7 cellular contexts compared by ENCODE assay signal in genomic region chr9:127567898-127568617, GRCh38. TPM values are rescaled to one million over a fixed set of nuclear protein-coding genes. Genes with fewer than 3 reads are reported as not detected.
DNase-seq lines count a peak whose midpoint lies in the region; ATAC-seq and TF ChIP-seq lines count a peak whose summit lies in the region.

No MANE protein-coding gene starts in this region.

- H3K23ac ChIP-seq in H9 (ENCODE audit: insufficient read length, low read depth, low read length) = no peak overlapping the region

- H2AFZ ChIP-seq in H9 (ENCODE audit: low read length) = no peak overlapping the region
- no peak overlapping the region for H2AFZ ChIP-seq in neural cell (ENCODE audit: low read depth, low read length)

- no peak overlapping the region for H3K14ac ChIP-seq in H9 (ENCODE audit: insufficient read depth, low read length)

- H3K36me3 Mint-ChIP-seq in H9 (ENCODE audit: insufficient read depth in 1 of 3, low read depth in 3 of 3) = peaks cover 0 to 5% (median 0%) of the 10 kb centered on the region in 3 experiments; a peak in 3 of 7 replicates

- H3K9me2 ChIP-seq in neural cell (ENCODE audit: insufficient read depth, low read length) = no peaks in the 10 kb centered on the region

- ATAC-seq in SK-N-SH treated with all-trans-retinoic acid at 6 μM for 48 hours (peak; percentile 27), HG02970 (IDR thresholded peaks at IDR 0.05; ENCODE audit: low FRiP score, unreplicated experiment) (no peak), HG03280 (IDR thresholded peaks at IDR 0.05; ENCODE audit: unreplicated experiment) (no peak)

- TF ChIP-seq CTCF in H9 (conservative IDR thresholded peaks at IDR 0.05) (no peak), neural cell (IDR thresholded peaks at IDR 0.05; ENCODE audit: poor library complexity, severe bottlenecking) (no peak)

- peaks cover 18% of the 10 kb centered on the region for H3K23me2 ChIP-seq in H9 (ENCODE audit: insufficient read length, low read depth, low read length, poor library complexity, severe bottlenecking)

- H2BK5ac ChIP-seq in H9 (ENCODE audit: insufficient read length, low read length) = no peak overlapping the region

- H3K27ac Mint-ChIP-seq in H9 = 0 out of 7 replicates have a peak overlapping the region, but pooled peaks of 1 of the 3 experiments have one; percentile 31

- peaks cover 27 to 39% of the 10 kb centered on the region in 2 experiments for H3K4me1 Mint-ChIP-seq in H9

- no peak overlapping the region for H3K56ac ChIP-seq in H9 (ENCODE audit: insufficient read length, low read depth, low read length)

- H3K9me3 Mint-ChIP-seq in H9 = no peaks in the 10 kb centered on the region; a peak in 1 of 5 replicates

- H3K27ac ChIP-seq in H9 (ENCODE audit: insufficient read length, low read depth, low read length) (no peak overlapping the region), esophagus (ENCODE audit: low read depth in 2 of 2, low read length in 1 of 2) (peak overlapping the region; percentile 98 to 99), neural cell (ENCODE audit: low read length) (no peak overlapping the region)

- no peak overlapping the region for H3T11ph ChIP-seq in H9 (ENCODE audit: low read length)

- H3K4me2 ChIP-seq in H9 (ENCODE audit: insufficient read depth, insufficient read length, low read length) = peak overlapping the region; percentile 67
- H3K4me2 ChIP-seq in neural cell (ENCODE audit: low read length) = peak overlapping the region; percentile 54

- DNase-seq in H9 (peak; percentile 55), SK-N-DZ (ENCODE audit: low spot score) (no peak)

- no peak overlapping the region for H3K18ac ChIP-seq in H9 (ENCODE audit: insufficient read length, low read depth, low read length)

- peaks cover 13% of the 10 kb centered on the region for H3K27me3 Mint-ChIP-seq in H9 (ENCODE audit: low read depth)

- no peaks in the 10 kb centered on the region for H4K20me1 ChIP-seq in H9 (ENCODE audit: control insufficient read depth, insufficient read depth, insufficient read length)
- H4K20me1 ChIP-seq in neural cell (ENCODE audit: insufficient read depth) = no peaks in the 10 kb centered on the region

- H3K4me3 Mint-ChIP-seq in H9 = peak overlapping the region; percentile 60 to 85

- H3K4me3 ChIP-seq in esophagus (ENCODE audit: low read depth in 1 of 2, low read length in 2 of 2) = peak overlapping the region; percentile 91 to 94
- peak overlapping the region; percentile 88 for H3K4me3 ChIP-seq in neural cell (ENCODE audit: low read length)

- H2AK5ac ChIP-seq in H9 (ENCODE audit: insufficient read length, low read length) = no peak overlapping the region

- H4K91ac ChIP-seq in H9 (ENCODE audit: insufficient read length, low read depth, low read length) = no peak overlapping the region

- peaks cover 4% of the 10 kb centered on the region for H3K79me1 ChIP-seq in H9 (ENCODE audit: insufficient read depth, low read depth, low read length, poor library complexity, severe bottlenecking)

- H3K4me1 ChIP-seq in H9 (ENCODE audit: insufficient read depth, low read length) (peaks cover 4% of the 10 kb centered on the region; the same call in 1 of the 2 replicates), esophagus (ENCODE audit: control insufficient read depth in 2 of 2, insufficient read depth in 2 of 2, low read length in 1 of 2) (peaks cover 0 to 19% of the 10 kb centered on the region in 2 donors)

- H2BK12ac ChIP-seq in H9 (ENCODE audit: insufficient read length, low read depth, low read length) = no peak overlapping the region

- WGBS in H9 (ENCODE audit: extremely low coverage, insufficient read length, low lambda C conversion rate) = no CpG with 5 or more reads among the region's 33 CpGs
- WGBS in esophagus, 2 donors = 3 to 7% methylated on average over 32 to 33 of the region's 33 CpGs

- H3K27me3 ChIP-seq in H9 (ENCODE audit: insufficient read depth, low read length) = no peaks in the 10 kb centered on the region
- no peaks in the 10 kb centered on the region for H3K27me3 ChIP-seq in esophagus (ENCODE audit: control insufficient read depth in 1 of 2, insufficient read depth in 2 of 2, low read length in 2 of 2)
- no peaks in the 10 kb centered on the region for H3K27me3 ChIP-seq in neural cell (ENCODE audit: insufficient read depth, low read depth, low read length)

- H2BK120ac ChIP-seq in H9 (ENCODE audit: low read depth, low read length, poor library complexity, severe bottlenecking) = no peak overlapping the region

- TF ChIP-seq EP300 in neural cell (conservative IDR thresholded peaks at IDR 0.05; ENCODE audit: poor library complexity, severe bottlenecking) = no peak

- no peak overlapping the region for H2BK15ac ChIP-seq in H9 (ENCODE audit: low read depth, low read length)

- H3K79me2 ChIP-seq in H9 (ENCODE audit: insufficient read depth, low read length) = no peaks in the 10 kb centered on the region; the same call in 1 of the 2 replicates
- H3K79me2 ChIP-seq in neural cell (replicated peaks; ENCODE audit: insufficient read depth, low read length) = no peaks in the 10 kb centered on the region

- H3K9me3 ChIP-seq in H9 (ENCODE audit: control insufficient read depth, low read depth, low read length) = no peaks in the 10 kb centered on the region
- H3K9me3 ChIP-seq in esophagus (ENCODE audit: control insufficient read depth in 2 of 2, insufficient read depth in 1 of 2, low read depth in 1 of 2, low read length in 1 of 2) = no peaks in the 10 kb centered on the region
- no peaks in the 10 kb centered on the region for H3K9me3 ChIP-seq in neural cell (ENCODE audit: low read length)

- TF ChIP-seq RAD21 in neural cell (conservative IDR thresholded peaks at IDR 0.05) = no peak

- H2BK20ac ChIP-seq in H9 (ENCODE audit: low read depth, low read length, poor library complexity, severe bottlenecking) = no peak overlapping the region

- H4K8ac ChIP-seq in H9 (replicated peaks; ENCODE audit: insufficient read length, low read depth, low read length) = no peak overlapping the region

- no peak overlapping the region for H3K4ac ChIP-seq in H9 (ENCODE audit: low read depth, low read length)

- H3K9ac ChIP-seq in H9 (ENCODE audit: extremely low read depth, insufficient read length, low read length) (peak overlapping the region; percentile 45), neural cell (ENCODE audit: low read length) (peak overlapping the region; percentile 71)

- H3K36me3 ChIP-seq in esophagus (ENCODE audit: control insufficient read depth in 2 of 2, insufficient read depth in 2 of 2, low read length in 1 of 2) = peaks cover 0 to 6% of the 10 kb centered on the region in 2 donors
- H3K36me3 ChIP-seq in neural cell (ENCODE audit: insufficient read depth, low read length) = no peaks in the 10 kb centered on the region

- H4K5ac ChIP-seq in H9 (ENCODE audit: insufficient read length, low read depth, low read length) = no peak overlapping the region

- no peaks in the 10 kb centered on the region for H3F3A ChIP-seq in neural cell (ENCODE audit: insufficient read depth, low read length, poor library complexity, severe bottlenecking)

TF ChIP-seq in SK-N-SH treated with all-trans-retinoic acid at 6 μM for 48 hours, 23 proteins besides CTCF, POLR2A, EP300 and RAD21 (continues in another document):
- TF ChIP-seq GLIS3 (CRISPR knock-in tag; IDR thresholded peaks at IDR 0.05) (no peak), CREB5 (CRISPR knock-in tag; IDR thresholded peaks at IDR 0.05; ENCODE audit: low read depth) (no peak), TCF4 (CRISPR knock-in tag; IDR thresholded peaks at IDR 0.05; ENCODE audit: borderline replicate concordance) (no peak), ESRRG (CRISPR knock-in tag; IDR thresholded peaks at IDR 0.05) (no peak), ZNF8 (CRISPR knock-in tag; IDR thresholded peaks at IDR 0.05) (no peak), TOX (CRISPR knock-in tag; IDR thresholded peaks at IDR 0.05; ENCODE audit: borderline replicate concordance) (no peak), PPARA (CRISPR knock-in tag; IDR thresholded peaks at IDR 0.05; ENCODE audit: borderline replicate concordance) (no peak), ZC3H10 (CRISPR knock-in tag; IDR thresholded peaks at IDR 0.05) (no peak)

TF ChIP-seq in neural cell, 6 proteins besides CTCF, POLR2A, EP300 and RAD21:
- TF ChIP-seq MXI1 (conservative IDR thresholded peaks at IDR 0.05; ENCODE audit: poor library complexity, severe bottlenecking) = peak; percentile 73
- no peak for TF ChIP-seq REST (IDR thresholded peaks at IDR 0.05; ENCODE audit: borderline replicate concordance)

RNA-seq across cellular contexts. Expression of gene STXBP1, which starts 44.0 kb away (rescaled TPM):
- total RNA-seq in H9 (2021) = 22.1 and 22.3 TPM in 2 replicates
- 1 to 10 TPM; 4.7 to 7.1 TPM for polyA plus RNA-seq in esophagus
- polyA plus RNA-seq in neural cell = 42.5 and 66.2 TPM in 2 replicates
- polyA minus RNA-seq in neural cell = 99.6 and 157 TPM in 2 replicates
- 39.9 and 64.1 TPM in 2 replicates for polyA plus RNA-seq in SK-N-DZ (2014; cell fraction: cytosol; rRNA removed)
- polyA plus RNA-seq in SK-N-DZ (2014; cell fraction: nucleus; rRNA removed) = 25.0 and 104 TPM in 2 replicates

Comparison
In these comparisons a context has a peak if more than half of its experiments do, and no peak if none do; other contexts are left out.
1. H3K27ac ChIP-seq: peak in esophagus (2 of 2); none in H9 (single experiment) and neural cell (single experiment).